Comparison of ENCODE assay signal across 18 cellular contexts in the genomic region with DNA sequence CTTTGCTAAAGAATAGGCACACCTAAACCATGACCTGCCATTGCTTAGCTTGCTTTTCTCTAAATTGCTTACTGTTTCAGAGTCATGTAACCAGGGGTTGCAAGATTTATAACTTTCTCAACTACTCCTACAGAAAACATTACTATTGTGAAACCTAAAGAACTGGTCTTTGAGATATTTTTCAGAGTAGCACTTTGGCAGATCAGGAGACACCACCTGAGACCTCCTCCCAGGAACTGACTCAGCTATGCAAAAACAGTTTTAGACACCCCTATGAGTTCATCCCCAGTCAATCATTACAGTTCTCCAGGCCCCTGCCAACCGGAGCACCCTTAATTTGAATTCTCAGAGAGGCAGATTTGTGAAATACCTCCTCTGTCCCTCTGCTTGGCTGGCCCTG.
A peak's percentile ranks its signal among the peaks of the same experiment; 100 is the strongest.
DNase-seq lines count a peak whose midpoint lies in the region; ATAC-seq, FAIRE-seq and TF ChIP-seq lines count a peak whose summit lies in the region.
"Had no signal": no experiment of that assay in that cellular context is flagged by ENCODE, and none has a peak within 500 bp of the region (broad histone marks: within the 10 kb centered on the region; RNA-seq: fewer than 3 reads in every experiment).

No MANE protein-coding gene starts in this region.

- no peak overlapping the region for H3K27ac ChIP-seq in RWPE2 (ENCODE audit: poor library complexity, severe bottlenecking)
- peak overlapping the region; percentile 9 for H3K27ac ChIP-seq in epithelial cell of prostate
- H3K27ac ChIP-seq in kidney (ENCODE audit: low read depth in 2 of 2, low read length in 2 of 2) = peak overlapping the region; percentile 38 to 69
- H3K27ac ChIP-seq: BLaER1 treated with 17β-estradiol and CSF1 and Interleukin-3, amounts not matched to agents 10 nM and 100 nM had no signal

- TF ChIP-seq CTCF in RWPE2 (IDR thresholded peaks at IDR 0.05; ENCODE audit: poor library complexity, severe bottlenecking) (no peak), kidney (IDR thresholded peaks at IDR 0.05; ENCODE audit: borderline replicate concordance, extremely low read depth, insufficient read depth) (no peak)

- H3K4me1 ChIP-seq in RWPE2 (ENCODE audit: insufficient read depth, poor library complexity, severe bottlenecking) (peaks cover 6% of the 10 kb centered on the region), kidney (ENCODE audit: control insufficient read depth in 1 of 2, insufficient read depth in 1 of 2, low read depth in 1 of 2, low read length in 2 of 2) (peaks cover 2 to 12% of the 10 kb centered on the region in 2 donors)

- no peak overlapping the region for H3K4me3 ChIP-seq in RWPE2 (ENCODE audit: severe bottlenecking)
- no peak overlapping the region for H3K4me3 ChIP-seq in kidney (ENCODE audit: low read length in 2 of 2)
- H3K4me3 ChIP-seq: BLaER1 treated with 17β-estradiol and CSF1 and Interleukin-3, amounts not matched to agents 10 nM and 100 nM; MG63 had no signal

- DNase-seq in RWPE2 (ENCODE audit: low spot score) (no peak), epithelial cell of prostate (ENCODE audit: low read depth, low spot score) (no peak), kidney (no peak), NCI-H1048 (lab: John Stamatoyannopoulos, UW) (no peak), NCI-H82 treated with DMSO at 0.1 percent for 48 hours (lab: John Stamatoyannopoulos, UW; ENCODE audit: unreplicated experiment) (no peak), NCI-H446 (lab: John Stamatoyannopoulos, UW) (no peak)
- DNase-seq: CD8-positive, alpha-beta memory T cell; DMS79; GOT3; MG63; NCI-H1105; NCI-H1694; NCI-H2227 treated with DMSO at 0.1 percent for 48 hours; NCI-H526 had no signal

- H3K9me3 ChIP-seq in RWPE2 (ENCODE audit: severe bottlenecking) (no peaks in the 10 kb centered on the region), kidney (ENCODE audit: control insufficient read depth in 1 of 2, low read length in 2 of 2) (no peaks in the 10 kb centered on the region)
- H3K9me3 ChIP-seq: BLaER1 treated with 17β-estradiol and CSF1 and Interleukin-3, amounts not matched to agents 10 nM and 100 nM; MG63 had no signal

- intact Hi-C loops in kidney (cut with DNase I) = no loop called here

- peak; percentile 57 for ATAC-seq in GM18907 (IDR thresholded peaks at IDR 0.05; ENCODE audit: unreplicated experiment)
- peak; percentile 58; the same call in 2 of the 3 replicates for ATAC-seq in RWPE2 (ENCODE audit: low read depth)
- ATAC-seq in HG03139 (IDR thresholded peaks at IDR 0.05; ENCODE audit: unreplicated experiment) = no peak

- no peaks in the 10 kb centered on the region for H3K27me3 ChIP-seq in RWPE2 (ENCODE audit: insufficient read depth, poor library complexity, severe bottlenecking)
- H3K27me3 ChIP-seq: BLaER1 treated with 17β-estradiol and CSF1 and Interleukin-3, amounts not matched to agents 10 nM and 100 nM; MG63 had no signal

- H3K9ac ChIP-seq in kidney (ENCODE audit: low read length in 2 of 2) = no peak overlapping the region
- H3K9ac ChIP-seq: BLaER1 treated with 17β-estradiol and CSF1 and Interleukin-3, amounts not matched to agents 10 nM and 100 nM had no signal

- H3K36me3 ChIP-seq in RWPE2 (ENCODE audit: low read depth) (peaks cover 16% of the 10 kb centered on the region), kidney (ENCODE audit: control insufficient read depth in 1 of 2, insufficient read depth in 2 of 2, low read length in 2 of 2) (no peaks in the 10 kb centered on the region)
- H3K36me3 ChIP-seq: MG63 had no signal

- no peak for FAIRE-seq in kidney (lab: Jason Lieb, UNC)
- FAIRE-seq: D721Med had no signal
